ENCODE assay signal across 9 cellular contexts in genomic region chr3:126960604-126960995, GRCh38. TPM values are rescaled to one million over a fixed set of nuclear protein-coding genes. Genes with fewer than 3 reads are reported as not detected.
DNase-seq lines count a peak whose midpoint lies in the region; ATAC-seq and TF ChIP-seq lines count a peak whose summit lies in the region.
"Had no signal": no experiment of that assay in that cellular context is flagged by ENCODE, and none has a peak within 500 bp of the region (broad histone marks: within the 10 kb centered on the region; RNA-seq: fewer than 3 reads in every experiment).

No MANE protein-coding gene starts in this region.

- no peaks in the 10 kb centered on the region for H3K36me3 Mint-ChIP-seq in natural killer cell treated with Interleukin-12 subunit alpha and Interleukin-12 subunit beta and Interleukin-15 and Interleukin-18, amount 100 ng/mL, for 72 hours
- no peaks in the 10 kb centered on the region for H3K36me3 Mint-ChIP-seq in natural killer cell
- no peaks in the 10 kb centered on the region for H3K36me3 Mint-ChIP-seq in neural crest cell (ENCODE audit: low read depth)

- TF ChIP-seq CTCF in natural killer cell (IDR thresholded peaks at IDR 0.05), result no peak
- peak; percentile 7 for TF ChIP-seq CTCF in neural crest cell (conservative IDR thresholded peaks at IDR 0.05)

- no peaks in the 10 kb centered on the region for H3K27me3 Mint-ChIP-seq in natural killer cell treated with Interleukin-12 subunit alpha and Interleukin-12 subunit beta and Interleukin-15 and Interleukin-18, amount 100 ng/mL, for 72 hours
- H3K27me3 Mint-ChIP-seq in natural killer cell (ENCODE audit: low read depth in 2 of 2), result no peaks in the 10 kb centered on the region
- no peaks in the 10 kb centered on the region for H3K27me3 Mint-ChIP-seq in neural crest cell (ENCODE audit: low read depth)

- DNase-seq in natural killer cell treated with Interleukin-12 subunit alpha and Interleukin-12 subunit beta and Interleukin-15 and Interleukin-18, amount 100 ng/mL, for 72 hours (ENCODE audit: low spot score), result peak; percentile 32
- no peak for DNase-seq in natural killer cell
- DNase-seq in cerebellum (ENCODE audit: low spot score), result peak; percentile 32
- DNase-seq in neural crest cell (ENCODE audit: low read depth, low spot score), result no peak
- DNase-seq in central memory CD4-positive, alpha-beta T cell, result no peak
- DNase-seq in RPMI8226, result no peak
- DNase-seq: NCI-H1417 treated with DMSO at 0.1 percent for 48 hours had no signal

- H3K4me3 Mint-ChIP-seq in natural killer cell treated with Interleukin-12 subunit alpha and Interleukin-12 subunit beta and Interleukin-15 and Interleukin-18, amount 100 ng/mL, for 72 hours, result no peak overlapping the region
- H3K4me3 Mint-ChIP-seq in natural killer cell, result no peak overlapping the region
- H3K4me3 Mint-ChIP-seq in neural crest cell, result no peak overlapping the region

- no peaks in the 10 kb centered on the region for H3K9me3 Mint-ChIP-seq in natural killer cell treated with Interleukin-12 subunit alpha and Interleukin-12 subunit beta and Interleukin-15 and Interleukin-18, amount 100 ng/mL, for 72 hours
- H3K9me3 Mint-ChIP-seq in natural killer cell (no peaks in the 10 kb centered on the region), neural crest cell (no peaks in the 10 kb centered on the region)

- no peak for ATAC-seq in natural killer cell treated with Interleukin-12 subunit alpha and Interleukin-12 subunit beta and Interleukin-15 and Interleukin-18, amount 100 ng/mL, for 72 hours
- no peak for ATAC-seq in natural killer cell
- ATAC-seq in HG03342 (IDR thresholded peaks at IDR 0.05; ENCODE audit: unreplicated experiment), result no peak
- ATAC-seq in HG03108 (IDR thresholded peaks at IDR 0.05; ENCODE audit: unreplicated experiment), result no peak

- no peaks in the 10 kb centered on the region for H3K4me1 Mint-ChIP-seq in natural killer cell treated with Interleukin-12 subunit alpha and Interleukin-12 subunit beta and Interleukin-15 and Interleukin-18, amount 100 ng/mL, for 72 hours (ENCODE audit: low read depth in 2 of 2)
- H3K4me1 Mint-ChIP-seq in natural killer cell (no peaks in the 10 kb centered on the region), neural crest cell (peaks cover 19% of the 10 kb centered on the region)

- intact Hi-C loops in natural killer cell (cut with micrococcal nuclease), result no loop called here

- H3K27ac Mint-ChIP-seq in natural killer cell treated with Interleukin-12 subunit alpha and Interleukin-12 subunit beta and Interleukin-15 and Interleukin-18, amount 100 ng/mL, for 72 hours, result no peak overlapping the region
- H3K27ac Mint-ChIP-seq in natural killer cell, result no peak overlapping the region
- peak overlapping the region; percentile 92 for H3K27ac Mint-ChIP-seq in neural crest cell (ENCODE audit: unreplicated experiment)

RNA-seq across cellular contexts. Expression of gene PLXNA1, which starts 22.3 kb away (rescaled TPM):
- total RNA-seq in natural killer cell treated with Interleukin-12 subunit alpha and Interleukin-12 subunit beta and Interleukin-15 and Interleukin-18, amount 100 ng/mL, for 72 hours, result 1 to 10 TPM; 3.4 to 7.9 TPM
- total RNA-seq in natural killer cell (1 to 10 TPM; 2.5 to 4.3 (median 2.8) TPM), cerebellum (56.2 TPM), neural crest cell (90.4 and 94.0 TPM in 2 replicates)

Comparison
In these comparisons a context has a peak if more than half of its experiments do, and no peak if none do; other contexts are left out.
1. DNase-seq: peak in natural killer cell treated with Interleukin-12 subunit alpha and Interleukin-12 subunit beta and Interleukin-15 and Interleukin-18, amount 100 ng/mL, for 72 hours (single experiment) and cerebellum (single experiment); none in natural killer cell (single experiment), neural crest cell (single experiment), central memory CD4-positive, alpha-beta T cell (single experiment) and RPMI8226 (single experiment).